Comparison of ENCODE assay signal across 12 cellular contexts in the genomic region with DNA sequence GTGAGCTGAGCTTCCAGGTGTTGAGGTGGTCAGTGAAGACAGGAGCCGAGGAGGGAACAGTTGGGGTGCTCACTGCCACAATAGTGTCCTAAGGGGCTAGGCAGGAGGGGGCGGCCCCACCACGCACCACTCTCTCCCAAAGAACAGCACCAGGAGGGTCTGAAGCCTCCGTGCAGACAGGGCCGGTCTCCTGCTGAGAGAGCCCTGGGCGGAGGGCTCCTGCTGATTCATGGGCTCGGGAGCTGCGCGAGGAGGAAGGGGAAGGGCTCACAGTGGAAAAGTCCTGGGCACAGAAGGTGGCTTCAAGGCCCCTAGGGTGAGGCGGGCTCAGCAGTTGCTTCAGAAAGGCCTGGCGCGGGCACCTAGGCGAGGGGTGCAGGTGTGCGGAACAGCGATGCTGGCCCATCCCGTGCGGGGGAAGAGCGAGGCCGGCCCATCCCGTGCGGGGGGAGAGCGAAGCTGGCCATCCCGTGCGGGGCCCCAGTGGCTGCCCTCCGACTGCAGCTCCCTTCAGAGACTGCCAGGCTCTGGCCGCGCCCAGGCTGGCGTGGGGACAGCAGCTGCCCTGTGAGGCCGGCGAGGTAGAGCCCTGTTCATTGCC.
"Had no signal": no experiment of that assay in that cellular context is flagged by ENCODE, and none has a peak within 500 bp of the region (broad histone marks: within the 10 kb centered on the region; RNA-seq: fewer than 3 reads in every experiment).

No MANE protein-coding gene starts in this region.

- H3K9me3 ChIP-seq: esophagus muscularis mucosa, pancreas, SJCRH30, tibial artery had no signal

- H3K4me1 ChIP-seq: pancreas had no signal

- H3K4me3 Mint-ChIP-seq: activated CD4-positive, alpha-beta T cell treated with anti-CD3 and anti-CD28 coated beads, Interleukin-2, amount 10 ng/mL, durations not matched to agents 24 days and 14 days; nephron progenitor cell; stimulated activated memory B cell treated with anti-CD40 and anti-IgM and Interleukin-4, amounts not matched to agents 10 μg/mL and 1 μg/mL and 100 μg/mL, for 72 hours; WTC11 had no signal

- H3K4me1 Mint-ChIP-seq: activated CD4-positive, alpha-beta T cell treated with anti-CD3 and anti-CD28 coated beads, Interleukin-2, amount 10 ng/mL, durations not matched to agents 24 days and 14 days; WTC11 had no signal

- H3K27me3 ChIP-seq: esophagus muscularis mucosa, pancreas, SJCRH30, tibial artery had no signal

- H3K4me3 ChIP-seq: esophagus muscularis mucosa, pancreas, SJCRH30, tibial artery had no signal

- H3K36me3 Mint-ChIP-seq: stimulated activated memory B cell treated with anti-CD40 and anti-IgM and Interleukin-4, amounts not matched to agents 10 μg/mL and 1 μg/mL and 100 μg/mL, for 72 hours had no signal

- H3K27ac Mint-ChIP-seq: activated CD4-positive, alpha-beta T cell treated with anti-CD3 and anti-CD28 coated beads, Interleukin-2, amount 10 ng/mL, durations not matched to agents 24 days and 14 days; stimulated activated memory B cell treated with anti-CD40 and anti-IgM and Interleukin-4, amounts not matched to agents 10 μg/mL and 1 μg/mL and 100 μg/mL, for 72 hours; WTC11 had no signal

- H3K9me3 Mint-ChIP-seq: nephron progenitor cell had no signal

- DNase-seq: activated CD4-positive, alpha-beta T cell treated with anti-CD3 and anti-CD28 coated beads, Interleukin-2, amount 10 ng/mL, durations not matched to agents 24 days and 14 days; activated naive CD4-positive, alpha-beta T cell treated with anti-CD3 and anti-CD28 coated beads, Interleukin-2, amount 50 U/mL, for 16 hours; hypothalamus; mesendoderm; nephron progenitor cell; pancreas; stimulated activated CD4-positive, alpha-beta T cell treated with anti-CD3 and anti-CD28 coated beads, Interleukin-2, amount 100 ng/mL, for 48 hours; tibial artery had no signal

- H3K27me3 Mint-ChIP-seq: activated CD4-positive, alpha-beta T cell treated with anti-CD3 and anti-CD28 coated beads, Interleukin-2, amount 10 ng/mL, durations not matched to agents 24 days and 14 days had no signal

- H3K27ac ChIP-seq: esophagus muscularis mucosa, pancreas, SJCRH30, tibial artery had no signal

- H3K36me3 ChIP-seq: pancreas, SJCRH30 had no signal
